Comparison of ENCODE assay signal across 12 cellular contexts in genomic region chr6:82954937-82955577, GRCh38.
DNase-seq lines count a peak whose midpoint lies in the region; ATAC-seq and TF ChIP-seq lines count a peak whose summit lies in the region.
"Had no signal": no experiment of that assay in that cellular context is flagged by ENCODE, and none has a peak within 500 bp of the region (broad histone marks: within the 10 kb centered on the region; RNA-seq: fewer than 3 reads in every experiment).

No MANE protein-coding gene starts in this region.

- TF ChIP-seq POLR2A in gastrocnemius medialis (IDR thresholded peaks at IDR 0.05) = no peak

- H3K4me3 Mint-ChIP-seq in T-helper 2 cell treated with Interferon-gamma antibody and Interleukin-4, amounts not matched to agents 5 μg/mL and 100 μg/mL, for 36 hours = no peak overlapping the region
- no peak overlapping the region for H3K4me3 Mint-ChIP-seq in Calu3 (ENCODE audit: low read depth, unreplicated experiment)
- H3K4me3 Mint-ChIP-seq: type B pancreatic cell, WTC11 had no signal

- H3K27ac Mint-ChIP-seq in T-helper 2 cell treated with Interferon-gamma antibody and Interleukin-4, amounts not matched to agents 5 μg/mL and 100 μg/mL, for 36 hours = no peak overlapping the region
- H3K27ac Mint-ChIP-seq in Calu3 (ENCODE audit: unreplicated experiment) = no peak overlapping the region
- H3K27ac Mint-ChIP-seq: type B pancreatic cell, WTC11 had no signal

- DNase-seq in GM03348 (ENCODE audit: low spot score) (peak; percentile 44), HT1080 (ENCODE audit: low read depth) (peak; percentile 57), fibroblast of peridontal ligament (ENCODE audit: extremely low read depth) (peak; percentile 90), gastrocnemius medialis (no peak), activated T-cell treated with anti-CD3 and anti-CD28 coated beads for 4 hours (no peak), Calu3 (no peak)
- DNase-seq in T-helper 2 cell treated with Interferon-gamma antibody and Interleukin-4, amounts not matched to agents 5 μg/mL and 100 μg/mL, for 36 hours (ENCODE audit: low spot score) = no peak
- DNase-seq: Caco-2, left colon had no signal

- no peaks in the 10 kb centered on the region for H3K36me3 ChIP-seq in gastrocnemius medialis

- no peaks in the 10 kb centered on the region for H3K9me3 ChIP-seq in gastrocnemius medialis
- H3K9me3 ChIP-seq: Caco-2 had no signal

- H3K9me3 Mint-ChIP-seq in T-helper 2 cell treated with Interferon-gamma antibody and Interleukin-4, amounts not matched to agents 5 μg/mL and 100 μg/mL, for 36 hours = no peaks in the 10 kb centered on the region
- H3K9me3 Mint-ChIP-seq in Calu3 (ENCODE audit: low read depth, unreplicated experiment) = no peaks in the 10 kb centered on the region
- H3K9me3 Mint-ChIP-seq: type B pancreatic cell had no signal

- in situ Hi-C loops in gastrocnemius medialis (cut with MboI; ENCODE audit: low sequenced_read_pairs in 4 of 4) = no loop called here

- intact Hi-C loops in gastrocnemius medialis (cut with DNase I; ENCODE audit: low total_unique reads) = no loop called here
- intact Hi-C loops in Calu3 (cut with micrococcal nuclease; ENCODE audit: unreplicated experiment) = no loop called here

- ATAC-seq in GM21825 (IDR thresholded peaks at IDR 0.05; ENCODE audit: unreplicated experiment) (peak; percentile 74), gastrocnemius medialis (no peak)
- ATAC-seq: left colon, WTC11 had no signal

- no peaks in the 10 kb centered on the region for H3K4me1 ChIP-seq in gastrocnemius medialis
- H3K4me1 ChIP-seq: Caco-2 had no signal

- no peak overlapping the region for H3K4me3 ChIP-seq in gastrocnemius medialis

- no TSS peak for BruUV-seq in Calu3 (replicated peaks; lab: Mats Ljungman, UMichigan)

- H3K4me1 Mint-ChIP-seq in T-helper 2 cell treated with Interferon-gamma antibody and Interleukin-4, amounts not matched to agents 5 μg/mL and 100 μg/mL, for 36 hours (ENCODE audit: low read depth) = no peaks in the 10 kb centered on the region
- no peaks in the 10 kb centered on the region for H3K4me1 Mint-ChIP-seq in Calu3 (ENCODE audit: low read depth, unreplicated experiment)

- H3K27me3 Mint-ChIP-seq in T-helper 2 cell treated with Interferon-gamma antibody and Interleukin-4, amounts not matched to agents 5 μg/mL and 100 μg/mL, for 36 hours (ENCODE audit: low read depth) = no peaks in the 10 kb centered on the region
- H3K27me3 Mint-ChIP-seq in Calu3 (ENCODE audit: unreplicated experiment) = no peaks in the 10 kb centered on the region
- H3K27me3 Mint-ChIP-seq: type B pancreatic cell had no signal

- no peak overlapping the region for H3K27ac ChIP-seq in gastrocnemius medialis

- no peaks in the 10 kb centered on the region for H3K27me3 ChIP-seq in gastrocnemius medialis

- TF ChIP-seq CTCF in gastrocnemius medialis (IDR thresholded peaks at IDR 0.05 in 4 of 5, conservative IDR thresholded peaks at IDR 0.05 in 1 of 5) (no peak), Calu3 (IDR thresholded peaks at IDR 0.05; ENCODE audit: unreplicated experiment) (no peak)

- CTCF ChIA-PET in Calu3 (lab: Charles Lee) = no interaction called here

- no peaks in the 10 kb centered on the region for H3K36me3 Mint-ChIP-seq in T-helper 2 cell treated with Interferon-gamma antibody and Interleukin-4, amounts not matched to agents 5 μg/mL and 100 μg/mL, for 36 hours (ENCODE audit: low read depth)
- H3K36me3 Mint-ChIP-seq in Calu3 (ENCODE audit: insufficient read depth, unreplicated experiment) = no peaks in the 10 kb centered on the region

Comparison
In these comparisons a context has a peak if more than half of its experiments do, and no peak if none do; other contexts are left out.
1. DNase-seq: peak in GM03348 (single experiment), HT1080 (single experiment) and fibroblast of peridontal ligament (single experiment); none in gastrocnemius medialis (0 of 2), T-helper 2 cell treated with Interferon-gamma antibody and Interleukin-4, amounts not matched to agents 5 μg/mL and 100 μg/mL, for 36 hours (single experiment), activated T-cell treated with anti-CD3 and anti-CD28 coated beads for 4 hours (single experiment) and Calu3 (single experiment).